ENCODE assay signal across 16 cellular contexts in genomic region chr19:29768166-29768565, GRCh38. TPM values are rescaled to one million over a fixed set of nuclear protein-coding genes. Genes with fewer than 3 reads are reported as not detected.
DNase-seq lines count a peak whose midpoint lies in the region.
"Had no signal": no experiment of that assay in that cellular context is flagged by ENCODE, and none has a peak within 500 bp of the region (broad histone marks: within the 10 kb centered on the region; RNA-seq: fewer than 3 reads in every experiment).

No MANE protein-coding gene starts in this region.

- H3K36me3 ChIP-seq in mesenchymal stem cell (ENCODE audit: control insufficient read depth in 1 of 2, insufficient read depth in 2 of 2, low read depth in 1 of 2, low read length in 2 of 2) (no peaks in the 10 kb centered on the region), trophoblast cell (ENCODE audit: control insufficient read depth in 1 of 2, insufficient read depth in 2 of 2, low read length in 2 of 2) (no peaks in the 10 kb centered on the region)
- H3K36me3 ChIP-seq: BE2C, BLaER1 had no signal

- H3K23ac ChIP-seq in mesenchymal stem cell (ENCODE audit: low read length in 2 of 2): no peak overlapping the region
- no peak overlapping the region for H3K23ac ChIP-seq in trophoblast cell (ENCODE audit: low read length)

- no peak overlapping the region for H3K4me3 ChIP-seq in mesenchymal stem cell (ENCODE audit: insufficient read depth in 1 of 2, low read depth in 1 of 2, low read length in 2 of 2)
- H3K4me3 ChIP-seq in trophoblast cell (ENCODE audit: low read depth, low read length): no peak overlapping the region
- H3K4me3 ChIP-seq: BLaER1 had no signal

- no peak overlapping the region for H2BK15ac ChIP-seq in mesenchymal stem cell (ENCODE audit: low read depth, poor library complexity, severe bottlenecking)

- DNase-seq in D341Med (ENCODE audit: low spot score): peak; percentile 18
- DNase-seq in mesenchymal stem cell: no peak
- peak; percentile 85 to 89 for DNase-seq in trophoblast cell
- DNase-seq in dermis blood vessel endothelial cell: no peak
- no peak for DNase-seq in stimulated activated CD4-positive, alpha-beta T cell treated with anti-CD3 and anti-CD28 coated beads, Interleukin-4, amount 100 ng/mL, for 1 hour
- DNase-seq: 8988T; ACHN; BE2C; C1 segment of cervical spinal cord; CD4-positive, alpha-beta memory T cell; CD4-positive, CD25-positive, alpha-beta regulatory T cell; COR-L47; DMS79 treated with DMSO at 0.1 percent for 48 hours; GF-D8 had no signal

- H3K9ac ChIP-seq in mesenchymal stem cell (ENCODE audit: low read length) (no peak overlapping the region), trophoblast cell (ENCODE audit: low read length) (no peak overlapping the region)
- H3K9ac ChIP-seq: BLaER1 had no signal

- H3K27ac ChIP-seq in mesenchymal stem cell (ENCODE audit: low read length, poor library complexity, severe bottlenecking): no peak overlapping the region
- no peak overlapping the region for H3K27ac ChIP-seq in trophoblast cell (ENCODE audit: low read depth, low read length)
- H3K27ac ChIP-seq: BLaER1 had no signal

- H3K27me3 ChIP-seq in mesenchymal stem cell (ENCODE audit: control insufficient read depth in 1 of 2, insufficient read depth in 1 of 2, low read length in 2 of 2): peaks cover 12 to 18% of the 10 kb centered on the region in 2 experiments
- no peaks in the 10 kb centered on the region for H3K27me3 ChIP-seq in trophoblast cell (ENCODE audit: insufficient read depth, low read length)
- H3K27me3 ChIP-seq: BE2C, BLaER1 had no signal

- WGBS in mesenchymal stem cell: 83% methylated on average over 8 of the region's 10 CpGs
- WGBS in trophoblast cell (ENCODE audit: extremely low coverage, insufficient coverage, insufficient read length): no CpG with 5 or more reads among the region's 10 CpGs

- no peaks in the 10 kb centered on the region for H3K9me3 ChIP-seq in mesenchymal stem cell (ENCODE audit: control insufficient read depth, low read length)
- peaks cover 2% of the 10 kb centered on the region for H3K9me3 ChIP-seq in trophoblast cell (ENCODE audit: insufficient read depth, low read depth, low read length)
- H3K9me3 ChIP-seq: BE2C, BLaER1 had no signal

- H3K14ac ChIP-seq in mesenchymal stem cell (ENCODE audit: low read length in 2 of 2) (no peak overlapping the region), trophoblast cell (ENCODE audit: low read length) (no peak overlapping the region)

- H3K4me2 ChIP-seq in mesenchymal stem cell (ENCODE audit: low read length, poor library complexity, severe bottlenecking): no peak overlapping the region
- no peak overlapping the region for H3K4me2 ChIP-seq in trophoblast cell (ENCODE audit: low read length)
- H3K4me2 ChIP-seq: BLaER1 had no signal

- H4K8ac ChIP-seq in mesenchymal stem cell (ENCODE audit: low read length): no peak overlapping the region
- no peak overlapping the region for H4K8ac ChIP-seq in trophoblast cell (ENCODE audit: low read depth, low read length)

- H2BK120ac ChIP-seq in mesenchymal stem cell (ENCODE audit: low read depth, low read length) (no peak overlapping the region), trophoblast cell (ENCODE audit: insufficient read depth, low read length, poor library complexity) (no peak overlapping the region)

- H3K4me1 ChIP-seq in mesenchymal stem cell (ENCODE audit: control insufficient read depth, insufficient read depth, low read depth, low read length): no peaks in the 10 kb centered on the region
- H3K4me1 ChIP-seq in trophoblast cell (ENCODE audit: control insufficient read depth in 1 of 2, insufficient read depth in 2 of 2, low read length in 2 of 2): no peaks in the 10 kb centered on the region
- H3K4me1 ChIP-seq: BE2C had no signal

- H4K91ac ChIP-seq in mesenchymal stem cell (ENCODE audit: low read length) (peak overlapping the region; percentile 9), trophoblast cell (ENCODE audit: low read depth, low read length) (peak overlapping the region; percentile 48)

- H2BK5ac ChIP-seq in mesenchymal stem cell (ENCODE audit: low read depth, low read length, poor library complexity, severe bottlenecking) (no peak overlapping the region), trophoblast cell (ENCODE audit: low read depth, low read length, poor library complexity) (no peak overlapping the region)

- H2AK5ac ChIP-seq in mesenchymal stem cell (ENCODE audit: low read length, severe bottlenecking): no peak overlapping the region
- no peak overlapping the region for H2AK5ac ChIP-seq in trophoblast cell (ENCODE audit: low read length)

- H3K18ac ChIP-seq in mesenchymal stem cell (ENCODE audit: low read depth in 1 of 2, low read length in 2 of 2) (no peak overlapping the region), trophoblast cell (ENCODE audit: low read length) (no peak overlapping the region)

- H4K12ac ChIP-seq in trophoblast cell (ENCODE audit: low read depth, low read length): no peak overlapping the region

- no peak overlapping the region for H3K4ac ChIP-seq in mesenchymal stem cell (ENCODE audit: low read depth in 1 of 2, low read length in 2 of 2)
- H3K4ac ChIP-seq in trophoblast cell (ENCODE audit: low read depth, low read length): no peak overlapping the region

- H3K79me1 ChIP-seq in mesenchymal stem cell (replicated peaks; ENCODE audit: low read length, poor library complexity, severe bottlenecking): no peaks in the 10 kb centered on the region
- H3K79me1 ChIP-seq in trophoblast cell (ENCODE audit: low read length): peaks cover 5% of the 10 kb centered on the region

- no peaks in the 10 kb centered on the region for H3K79me2 ChIP-seq in trophoblast cell (ENCODE audit: control insufficient read depth, insufficient read depth, low read length, poor library complexity)

- no peak overlapping the region for H2BK12ac ChIP-seq in mesenchymal stem cell (ENCODE audit: low read length in 2 of 2)
- no peak overlapping the region for H2BK12ac ChIP-seq in trophoblast cell (ENCODE audit: low read length)

- H2AFZ ChIP-seq in mesenchymal stem cell (ENCODE audit: low read depth, low read length): no peak overlapping the region
- H2AFZ ChIP-seq in trophoblast cell (ENCODE audit: insufficient read depth, low read length, poor library complexity): no peak overlapping the region

RNA-seq across cellular contexts. Expression of gene CCNE1, which starts 43.6 kb away (rescaled TPM):
- 9.8 TPM for polyA plus RNA-seq in mesenchymal stem cell (2013, experiment 1 of 2)
- 9.8 TPM for polyA plus RNA-seq in mesenchymal stem cell (2013, experiment 2 of 2)
- 402 and 418 TPM in 2 replicates for polyA plus RNA-seq in trophoblast cell (2013)
- 5.3 and 8.1 TPM in 2 replicates for total RNA-seq in dermis blood vessel endothelial cell
- polyA plus RNA-seq: CD14-positive monocyte had no signal

RNA-seq across cellular contexts. Expression of gene C19orf12, which starts 53.1 kb away (rescaled TPM):
- polyA plus RNA-seq in mesenchymal stem cell (2013, experiment 1 of 2): 22.7 TPM
- 22.8 TPM for polyA plus RNA-seq in mesenchymal stem cell (2013, experiment 2 of 2)
- polyA plus RNA-seq in trophoblast cell (2013): 17.9 and 18.2 TPM in 2 replicates
- 25.7 and 29.8 TPM in 2 replicates for total RNA-seq in dermis blood vessel endothelial cell

Comparison
In these comparisons a context has a peak if more than half of its experiments do, and no peak if none do; other contexts are left out.
1. DNase-seq: peak in D341Med (single experiment) and trophoblast cell (2 of 2); none in mesenchymal stem cell (single experiment), dermis blood vessel endothelial cell (single experiment) and stimulated activated CD4-positive, alpha-beta T cell treated with anti-CD3 and anti-CD28 coated beads, Interleukin-4, amount 100 ng/mL, for 1 hour (single experiment).